Comparison of ENCODE assay signal across 1 cellular context in the genomic region with DNA sequence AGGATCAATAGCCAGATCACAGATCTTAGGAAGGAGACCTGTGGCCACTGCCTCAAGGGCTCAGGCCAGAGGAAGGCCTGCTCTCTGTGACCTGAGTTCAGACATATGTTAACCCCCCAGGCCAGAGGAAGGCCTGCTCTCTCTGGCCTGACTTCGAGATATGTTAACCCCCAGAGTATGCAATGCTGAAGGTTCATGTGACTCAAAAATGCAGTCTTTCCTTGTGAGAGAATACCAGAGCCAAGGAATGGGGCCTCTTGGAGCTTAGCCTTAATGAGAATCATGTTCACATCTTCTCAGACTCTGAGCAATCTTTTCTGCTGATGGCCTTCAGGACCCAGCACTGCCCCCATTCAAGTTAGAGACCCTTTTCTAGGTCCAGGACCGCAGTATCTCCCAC.
TF ChIP-seq lines count a peak whose summit lies in the region.

No MANE protein-coding gene starts in this region.

TF ChIP-seq in H1, 55 proteins besides CTCF, POLR2A, EP300 and RAD21 (continued from another document):
- no peak for TF ChIP-seq KDM5A (IDR thresholded peaks at IDR 0.05; ENCODE audit: low read length)
- no peak for TF ChIP-seq TCF12 (IDR thresholded peaks at IDR 0.05; ENCODE audit: low read depth, low read length)
- no peak for TF ChIP-seq GABPA (IDR thresholded peaks at IDR 0.05; ENCODE audit: borderline replicate concordance, insufficient read depth, low read length)
- no peak for TF ChIP-seq SAP30 (IDR thresholded peaks at IDR 0.05; ENCODE audit: insufficient read depth, insufficient replicate concordance, low read length)
- TF ChIP-seq BACH1 (IDR thresholded peaks at IDR 0.05; ENCODE audit: low read length) = no peak
- no peak for TF ChIP-seq JUND (IDR thresholded peaks at IDR 0.05; ENCODE audit: low read length)
- no peak for TF ChIP-seq ASH2L (IDR thresholded peaks at IDR 0.05; ENCODE audit: low read length)
- TF ChIP-seq RFX5 (IDR thresholded peaks at IDR 0.05; ENCODE audit: borderline replicate concordance, low read depth, low read length) = no peak
- TF ChIP-seq POLR2AphosphoS5 (IDR thresholded peaks at IDR 0.05; ENCODE audit: low read depth, low read length) = no peak
- TF ChIP-seq CBX8 (IDR thresholded peaks at IDR 0.05; ENCODE audit: borderline replicate concordance, low read depth, low read length) = no peak
TF ChIP-seq in H1: peak in this region for 0.
